In the genomic region with DNA sequence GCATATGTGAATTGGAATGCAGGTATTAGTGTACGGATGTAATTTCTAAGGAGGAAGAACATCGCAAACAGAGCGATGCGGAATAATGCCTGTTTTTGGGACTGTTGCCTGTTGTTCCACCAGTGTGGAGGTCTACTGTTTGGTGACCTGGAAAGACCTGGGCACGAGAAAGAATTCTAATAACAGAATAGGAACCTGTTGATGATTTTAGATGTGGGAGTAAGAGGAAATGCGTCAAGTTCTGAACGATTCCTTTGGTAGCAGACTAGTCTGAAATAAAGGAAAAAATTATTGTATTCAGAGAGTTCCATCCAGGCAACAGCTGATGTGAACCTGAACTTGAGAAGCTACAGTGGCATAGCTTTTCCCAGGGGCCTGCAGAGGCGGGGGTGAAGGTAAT, we compare ENCODE assay signal across 23 cellular contexts.
DNase-seq lines count a peak whose midpoint lies in the region; ATAC-seq and TF ChIP-seq lines count a peak whose summit lies in the region.
"Had no signal": no experiment of that assay in that cellular context is flagged by ENCODE, and none has a peak within 500 bp of the region (broad histone marks: within the 10 kb centered on the region; RNA-seq: fewer than 3 reads in every experiment).

No MANE protein-coding gene starts in this region.

- no peak overlapping the region for H3K4me3 ChIP-seq in PC-9
- H3K4me3 ChIP-seq: BLaER1, GM12878 had no signal

- no peaks in the 10 kb centered on the region for H3K36me3 ChIP-seq in PC-9 (ENCODE audit: low read depth)

- no peaks in the 10 kb centered on the region for H3K9me2 ChIP-seq in PC-9 (ENCODE audit: insufficient read depth)

- no peak overlapping the region for H2AFZ ChIP-seq in PC-9

- no peaks in the 10 kb centered on the region for H3K27me3 ChIP-seq in PC-9 (ENCODE audit: insufficient read depth, low read depth)
- H3K27me3 ChIP-seq: BE2C, BLaER1 had no signal

- peaks cover 31% of the 10 kb centered on the region for H3K4me1 Mint-ChIP-seq in nephron progenitor cell

- TSS peak; percentile 9 for BruUV-seq in PC-9 (replicated peaks; lab: Mats Ljungman, UMichigan)

- DNase-seq in PC-9 (no peak), dermis microvascular lymphatic vessel endothelial cell (ENCODE audit: low read depth in 2 of 2) (peak; percentile 55 to 66), nephron progenitor cell (no peak), NCI-H2171 treated with DMSO at 0.1 percent for 48 hours (lab: John Stamatoyannopoulos, UW) (no peak)
- DNase-seq: 8988T; ACHN; BE2C; C1 segment of cervical spinal cord; CD4-positive, alpha-beta memory T cell; CD4-positive, CD25-positive, alpha-beta regulatory T cell; CD8-positive, alpha-beta memory T cell; COR-L47; DMS 273 treated with DMSO at 0.1 percent for 48 hours; DMS153; DMS53; DMS79; DND-41; EL; GDM1 had no signal

- H3K9me3 ChIP-seq in PC-9 (ENCODE audit: insufficient read depth, low read depth), result no peaks in the 10 kb centered on the region
- H3K9me3 ChIP-seq: BE2C, BLaER1 had no signal

- H4K20me1 ChIP-seq in PC-9 (ENCODE audit: insufficient read depth), result no peaks in the 10 kb centered on the region; the same call in none of the 2 replicates

- 0 out of 2 replicates have a peak, but pooled peaks cover 3% of the 10 kb centered on the region for H3K4me1 ChIP-seq in PC-9 (replicated peaks; ENCODE audit: insufficient read depth)

- H3K9me3 Mint-ChIP-seq in nephron progenitor cell, result no peaks in the 10 kb centered on the region
- H3K9me3 Mint-ChIP-seq: CD14-positive monocyte; CD4-positive, alpha-beta memory T cell; CD4-positive, CD25-positive, alpha-beta regulatory T cell; CD8-positive, alpha-beta memory T cell had no signal

- TF ChIP-seq CTCF in PC-9 (conservative IDR thresholded peaks at IDR 0.05) (no peak), nephron progenitor cell (IDR thresholded peaks at IDR 0.05) (no peak)

- no peaks in the 10 kb centered on the region for H3K27me3 Mint-ChIP-seq in nephron progenitor cell (ENCODE audit: low read depth, poor library complexity)
- H3K27me3 Mint-ChIP-seq: CD4-positive, alpha-beta memory T cell; CD4-positive, CD25-positive, alpha-beta regulatory T cell; CD8-positive, alpha-beta memory T cell had no signal

- no peak overlapping the region for H3K27ac ChIP-seq in PC-9
- H3K27ac ChIP-seq: BLaER1 had no signal

- no peaks in the 10 kb centered on the region for H3F3A ChIP-seq in PC-9 (ENCODE audit: insufficient read depth, low read depth)

- POLR2A ChIA-PET in PC-9 (lab: Charles Lee; ENCODE audit: unreplicated experiment), result no interaction called here

- peaks cover 17% of the 10 kb centered on the region for H3K79me2 ChIP-seq in PC-9 (ENCODE audit: low read depth)

- H3K27ac Mint-ChIP-seq in nephron progenitor cell, result no peak overlapping the region
- H3K27ac Mint-ChIP-seq: CD14-positive monocyte; CD4-positive, alpha-beta memory T cell; CD4-positive, CD25-positive, alpha-beta regulatory T cell; CD8-positive, alpha-beta memory T cell had no signal

- no peak overlapping the region for H3K4me3 Mint-ChIP-seq in nephron progenitor cell
- H3K4me3 Mint-ChIP-seq: CD14-positive monocyte; CD4-positive, alpha-beta memory T cell; CD4-positive, CD25-positive, alpha-beta regulatory T cell; CD8-positive, alpha-beta memory T cell had no signal

- CTCF ChIA-PET in PC-9 (lab: Charles Lee), result no interaction called here

- ATAC-seq in HG02571 (IDR thresholded peaks at IDR 0.05; ENCODE audit: unreplicated experiment), result no peak
- ATAC-seq: GM12878 had no signal

- peaks cover 49% of the 10 kb centered on the region for H3K36me3 Mint-ChIP-seq in nephron progenitor cell (ENCODE audit: low read depth)

- H3K4me2 ChIP-seq in PC-9, result no peak overlapping the region
- H3K4me2 ChIP-seq: BLaER1 had no signal

- intact Hi-C loops in PC-9 (cut with micrococcal nuclease; ENCODE audit: unreplicated experiment), result no loop called here

Comparison
In these comparisons a context has a peak if more than half of its experiments do, and no peak if none do; other contexts are left out.
1. DNase-seq: peak in dermis microvascular lymphatic vessel endothelial cell (2 of 2); none in PC-9 (0 of 2), nephron progenitor cell (single experiment) and NCI-H2171 treated with DMSO at 0.1 percent for 48 hours (single experiment).